Comparison of ENCODE assay signal across 8 cellular contexts in the genomic region with DNA sequence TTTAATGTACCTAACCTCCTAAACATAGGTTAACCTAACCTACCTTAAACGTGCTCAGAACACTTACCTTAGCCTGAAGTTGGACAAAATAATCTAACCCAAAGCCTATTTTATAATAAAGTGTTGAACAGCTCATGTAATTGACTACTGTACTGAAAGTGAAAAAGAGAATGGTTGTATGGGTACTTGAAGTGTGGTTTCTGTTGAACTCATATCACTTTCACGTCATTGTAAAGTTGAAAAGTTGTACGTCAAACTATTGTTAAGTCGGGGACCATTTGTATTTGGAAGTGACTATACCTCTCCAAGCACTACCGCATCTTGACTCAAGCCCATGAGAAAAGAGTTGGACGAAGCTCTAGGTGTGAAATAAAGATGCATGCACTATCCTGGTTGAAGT.
"Had no signal": no experiment of that assay in that cellular context is flagged by ENCODE, and none has a peak within 500 bp of the region (broad histone marks: within the 10 kb centered on the region; RNA-seq: fewer than 3 reads in every experiment).

No MANE protein-coding gene starts in this region.

- H3K4me3 ChIP-seq: K562 had no signal

- H3K27ac ChIP-seq: HL-60, KMS-11 had no signal

- H3K4me2 ChIP-seq: KMS-11 had no signal

- H3K9ac ChIP-seq: KMS-11 had no signal

- DNase-seq: IMR-90, KBM-7, KG1 had no signal

- FAIRE-seq: HepG2, HTR-8/SVneo, K562 had no signal

- ATAC-seq: HepG2, K562 had no signal
